ENCODE assay signal across 15 cellular contexts in genomic region chr3:71053495-71053894, GRCh38.
DNase-seq lines count a peak whose midpoint lies in the region; ATAC-seq, FAIRE-seq and TF ChIP-seq lines count a peak whose summit lies in the region.
"Had no signal": no experiment of that assay in that cellular context is flagged by ENCODE, and none has a peak within 500 bp of the region (broad histone marks: within the 10 kb centered on the region; RNA-seq: fewer than 3 reads in every experiment).

No MANE protein-coding gene starts in this region.

- peak overlapping the region; percentile 63 for H3K27ac ChIP-seq in RWPE1
- H3K27ac ChIP-seq in substantia nigra (ENCODE audit: low read depth, low read length, poor library complexity, severe bottlenecking): peak overlapping the region; percentile 86
- H3K27ac ChIP-seq: adrenal gland had no signal

- peak overlapping the region; percentile 66 for H3K4me3 Mint-ChIP-seq in activated naive CD4-positive, alpha-beta T cell treated with anti-CD3 and anti-CD28 coated beads, Interleukin-2, amount 50 U/mL, for 24 hours
- no peak overlapping the region for H3K4me3 Mint-ChIP-seq in immature natural killer cell
- H3K4me3 Mint-ChIP-seq: activated CD8-positive, alpha-beta memory T cell treated with anti-CD3 and anti-CD28 coated beads, Interleukin-2, amount 10 ng/mL, durations not matched to agents 7 days and 5 days; stimulated activated effector memory CD8-positive, alpha-beta T cell treated with anti-CD3 and anti-CD28 coated beads, Interleukin-12 subunit alpha, Interleukin-12 subunit beta, amount 100 ng/mL, for 72 hours had no signal

- CTCF ChIA-PET in RWPE1 (lab: Yijun Ruan, JAX): no interaction called here

- H3K4me1 Mint-ChIP-seq in activated naive CD4-positive, alpha-beta T cell treated with anti-CD3 and anti-CD28 coated beads, Interleukin-2, amount 50 U/mL, for 24 hours: peaks cover 100% of the 10 kb centered on the region
- H3K4me1 Mint-ChIP-seq in immature natural killer cell: peaks cover 58 to 100% of the 10 kb centered on the region in 2 donors

- no peaks in the 10 kb centered on the region for H3K27me3 Mint-ChIP-seq in activated naive CD4-positive, alpha-beta T cell treated with anti-CD3 and anti-CD28 coated beads, Interleukin-2, amount 50 U/mL, for 24 hours
- H3K27me3 Mint-ChIP-seq in immature natural killer cell (ENCODE audit: low read depth in 3 of 3): peaks cover 0 to 3% (median 0%) of the 10 kb centered on the region in 3 donors
- H3K27me3 Mint-ChIP-seq: activated CD8-positive, alpha-beta memory T cell treated with anti-CD3 and anti-CD28 coated beads, Interleukin-2, amount 10 ng/mL, durations not matched to agents 7 days and 5 days had no signal

- peaks cover 54% of the 10 kb centered on the region for H3K36me3 Mint-ChIP-seq in activated naive CD4-positive, alpha-beta T cell treated with anti-CD3 and anti-CD28 coated beads, Interleukin-2, amount 50 U/mL, for 24 hours
- peaks cover 0 to 30% (median 3%) of the 10 kb centered on the region in 3 donors for H3K36me3 Mint-ChIP-seq in immature natural killer cell

- FAIRE-seq in D721Med (lab: Jason Lieb, UNC): no peak

- H3K9me3 Mint-ChIP-seq in activated naive CD4-positive, alpha-beta T cell treated with anti-CD3 and anti-CD28 coated beads, Interleukin-2, amount 50 U/mL, for 24 hours: no peaks in the 10 kb centered on the region
- no peaks in the 10 kb centered on the region for H3K9me3 Mint-ChIP-seq in immature natural killer cell
- H3K9me3 Mint-ChIP-seq: stimulated activated effector memory CD8-positive, alpha-beta T cell treated with anti-CD3 and anti-CD28 coated beads, Interleukin-12 subunit alpha, Interleukin-12 subunit beta, amount 100 ng/mL, for 72 hours had no signal

- ATAC-seq in HG03354 (IDR thresholded peaks at IDR 0.05; ENCODE audit: poor library complexity, severe bottlenecking, unreplicated experiment): no peak
- ATAC-seq: activated CD8-positive, alpha-beta memory T cell treated with anti-CD3 and anti-CD28 coated beads, Interleukin-2, amount 10 ng/mL, durations not matched to agents 7 days and 5 days; stimulated activated effector memory CD8-positive, alpha-beta T cell treated with anti-CD3 and anti-CD28 coated beads, Interleukin-12 subunit alpha, Interleukin-12 subunit beta, amount 100 ng/mL, for 72 hours had no signal

- TF ChIP-seq CTCF in RWPE1 (conservative IDR thresholded peaks at IDR 0.05; ENCODE audit: low read depth): no peak
- no peak for TF ChIP-seq CTCF in D721Med (IDR thresholded peaks at IDR 0.05; ENCODE audit: insufficient read depth, missing control alignments)

- no peak overlapping the region for H3K27ac Mint-ChIP-seq in activated naive CD4-positive, alpha-beta T cell treated with anti-CD3 and anti-CD28 coated beads, Interleukin-2, amount 50 U/mL, for 24 hours
- peak overlapping the region in 4 of 6 donors; percentile 1 to 16 (median 6) for H3K27ac Mint-ChIP-seq in immature natural killer cell
- H3K27ac Mint-ChIP-seq: activated CD8-positive, alpha-beta memory T cell treated with anti-CD3 and anti-CD28 coated beads, Interleukin-2, amount 10 ng/mL, durations not matched to agents 7 days and 5 days had no signal

- no peak for DNase-seq in activated naive CD4-positive, alpha-beta T cell treated with Interleukin-2 at 50 U/mL for 16 hours
- no peak for DNase-seq in RWPE1 (ENCODE audit: low spot score)
- DNase-seq in immature natural killer cell: no peak
- DNase-seq in substantia nigra (lab: John Stamatoyannopoulos, UW): no peak
- no peak for DNase-seq in HuH-7.5 (ENCODE audit: low spot score)
- DNase-seq in D721Med (ENCODE audit: insufficient read length, low spot score): no peak
- DNase-seq: activated CD8-positive, alpha-beta memory T cell treated with anti-CD3 and anti-CD28 coated beads, Interleukin-2, amount 10 ng/mL, durations not matched to agents 7 days and 5 days; adrenal gland; GF-D8; mesendoderm; NCI-H187; NCI-H526 had no signal

- POLR2A ChIA-PET in RWPE1 (lab: Yijun Ruan, JAX; ENCODE audit: low non-redundant PET): no interaction called here
